Comparison of ENCODE assay signal across 20 cellular contexts in the genomic region with DNA sequence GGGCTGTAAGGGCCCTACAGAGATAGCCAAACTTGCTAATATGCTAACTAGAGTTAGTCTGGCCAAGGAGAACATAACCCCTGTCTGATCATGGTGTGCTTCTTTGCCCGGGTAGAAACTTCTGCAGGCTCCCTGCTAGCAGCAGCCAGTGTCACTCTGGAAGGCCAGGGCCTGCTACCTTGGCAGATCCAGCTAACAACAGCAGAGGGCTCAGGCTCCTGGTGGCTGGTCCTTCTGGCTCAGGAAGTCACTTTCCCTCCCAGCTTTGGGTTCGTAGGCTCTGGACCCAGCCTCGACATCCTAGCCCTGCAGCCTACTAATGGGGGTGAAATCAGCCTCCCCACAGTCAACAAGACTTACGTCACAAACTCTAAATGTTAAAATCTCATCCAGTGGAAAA.
DNase-seq lines count a peak whose midpoint lies in the region; ATAC-seq and TF ChIP-seq lines count a peak whose summit lies in the region.
"Had no signal": no experiment of that assay in that cellular context is flagged by ENCODE, and none has a peak within 500 bp of the region (broad histone marks: within the 10 kb centered on the region; RNA-seq: fewer than 3 reads in every experiment).

No MANE protein-coding gene starts in this region.

- H3K79me2 ChIP-seq in Karpas-422 (ENCODE audit: low read length) = no peaks in the 10 kb centered on the region
- no peaks in the 10 kb centered on the region for H3K79me2 ChIP-seq in mesendoderm (ENCODE audit: control insufficient read depth, insufficient read depth, low read length)

- no peak overlapping the region for H3K9ac ChIP-seq in Karpas-422 (ENCODE audit: low read length)
- no peak overlapping the region for H3K9ac ChIP-seq in endodermal cell (ENCODE audit: extremely low read depth, low read length, poor library complexity, severe bottlenecking)
- H3K9ac ChIP-seq in mesendoderm (ENCODE audit: low read length) = no peak overlapping the region
- H3K9ac ChIP-seq: GM23248 had no signal

- H3K4me1 ChIP-seq in Karpas-422 (ENCODE audit: low read length) (peaks cover 21% of the 10 kb centered on the region), endodermal cell (ENCODE audit: control insufficient read depth, insufficient read depth, low read length) (no peaks in the 10 kb centered on the region), mesendoderm (ENCODE audit: control insufficient read depth, low read depth, low read length) (no peaks in the 10 kb centered on the region)
- H3K4me1 ChIP-seq: A549, HAP-1 had no signal

- peak; percentile 17 for DNase-seq in Karpas-422
- DNase-seq in endodermal cell = no peak
- DNase-seq in mesendoderm = peak; percentile 16
- DNase-seq in Right ventricle myocardium superior = no peak
- DNase-seq in AG20443 (ENCODE audit: low spot score) = no peak
- no peak for DNase-seq in NCI-H526 treated with DMSO at 0.1 percent for 48 hours (lab: John Stamatoyannopoulos, UW)
- DNase-seq: 8988T; ACHN; C1 segment of cervical spinal cord; Calu3; CD4-positive, alpha-beta memory T cell; COR-L47; DMS53; DMS79 treated with DMSO at 0.1 percent for 48 hours; GF-D8; GM23248; HFFc6 had no signal

- no peak overlapping the region for H3K23ac ChIP-seq in mesendoderm (ENCODE audit: low read length)

- peaks cover 10% of the 10 kb centered on the region for H3K4me1 Mint-ChIP-seq in endodermal cell
- H3K4me1 Mint-ChIP-seq: CD4-positive, alpha-beta memory T cell had no signal

- H3K27me3 ChIP-seq in Karpas-422 (ENCODE audit: low read length) = no peaks in the 10 kb centered on the region
- H3K27me3 ChIP-seq in endodermal cell (ENCODE audit: control insufficient read depth, insufficient read depth, low read length, poor library complexity, severe bottlenecking) = no peaks in the 10 kb centered on the region
- no peaks in the 10 kb centered on the region for H3K27me3 ChIP-seq in mesendoderm (ENCODE audit: insufficient read depth, low read length, poor library complexity)

- H3K9me3 Mint-ChIP-seq in endodermal cell = no peaks in the 10 kb centered on the region

- H2BK5ac ChIP-seq in mesendoderm (ENCODE audit: low read length) = no peak overlapping the region

- no peak overlapping the region for H3K18ac ChIP-seq in mesendoderm (ENCODE audit: low read length)

- no peak overlapping the region for H2BK15ac ChIP-seq in mesendoderm (replicated peaks; ENCODE audit: low read depth)

- H3K27ac ChIP-seq in Karpas-422 (ENCODE audit: low read length) (no peak overlapping the region), endodermal cell (ENCODE audit: low read depth, low read length) (no peak overlapping the region), mesendoderm (ENCODE audit: low read depth, low read length) (no peak overlapping the region)
- H3K27ac ChIP-seq: A549, GM23248 had no signal

- H4K8ac ChIP-seq in mesendoderm (ENCODE audit: low read depth, low read length) = no peak overlapping the region

- no peak overlapping the region for H2AFZ ChIP-seq in Karpas-422 (ENCODE audit: low read length)
- H2AFZ ChIP-seq: GM23248 had no signal

- no peaks in the 10 kb centered on the region for H3K27me3 Mint-ChIP-seq in endodermal cell (ENCODE audit: insufficient read depth)

- no peak overlapping the region for H3K4me3 ChIP-seq in Karpas-422 (ENCODE audit: low read length)
- H3K4me3 ChIP-seq in endodermal cell (ENCODE audit: low read length) = no peak overlapping the region
- H3K4me3 ChIP-seq in mesendoderm (ENCODE audit: low read length) = no peak overlapping the region
- H3K4me3 ChIP-seq: A549, GM23248, HAP-1 had no signal

- no peak overlapping the region for H3K4me3 Mint-ChIP-seq in endodermal cell
- H3K4me3 Mint-ChIP-seq: CD4-positive, alpha-beta memory T cell; HFFc6 had no signal

- no peak overlapping the region for H2BK120ac ChIP-seq in mesendoderm (ENCODE audit: low read depth, low read length)

- no peaks in the 10 kb centered on the region for H3K9me2 ChIP-seq in Karpas-422 (replicated peaks; ENCODE audit: insufficient read depth, low read length)

- no peaks in the 10 kb centered on the region for H3K36me3 ChIP-seq in Karpas-422 (ENCODE audit: insufficient read depth, low read length)
- H3K36me3 ChIP-seq in endodermal cell (ENCODE audit: control insufficient read depth, insufficient read depth, low read length) = no peaks in the 10 kb centered on the region
- no peaks in the 10 kb centered on the region for H3K36me3 ChIP-seq in mesendoderm (ENCODE audit: control insufficient read depth, insufficient read depth, low read length)
- H3K36me3 ChIP-seq: HAP-1 had no signal

- no peak overlapping the region for H3K56ac ChIP-seq in mesendoderm (ENCODE audit: low read length)

- H3K79me1 ChIP-seq in mesendoderm (ENCODE audit: low read length) = no peaks in the 10 kb centered on the region

- TF ChIP-seq CTCF in endodermal cell (conservative IDR thresholded peaks at IDR 0.05) = peak; percentile 56

- intact Hi-C loops in Right ventricle myocardium superior (cut with DNase I) = no loop called here

- H4K5ac ChIP-seq in mesendoderm (ENCODE audit: low read length) = no peak overlapping the region

- H3K27ac Mint-ChIP-seq in endodermal cell = no peak overlapping the region
- H3K27ac Mint-ChIP-seq: CD4-positive, alpha-beta memory T cell; HFFc6 had no signal

- no peak overlapping the region for H3K4ac ChIP-seq in mesendoderm (ENCODE audit: low read depth, low read length)

- H3K4me2 ChIP-seq in Karpas-422 (ENCODE audit: low read depth, low read length, poor library complexity, severe bottlenecking) (no peak overlapping the region), mesendoderm (ENCODE audit: low read length) (no peak overlapping the region)
- H3K4me2 ChIP-seq: A549 had no signal

- WGBS in endodermal cell (ENCODE audit: insufficient coverage in 1 of 2, insufficient read length in 1 of 2), 2 experiments = 89 to 90% methylated on average over 3 to 4 of the region's 4 CpGs
- WGBS in mesendoderm (ENCODE audit: extremely low coverage, insufficient coverage, low lambda C conversion rate) = no CpG with 5 or more reads among the region's 4 CpGs

- no peaks in the 10 kb centered on the region for H4K20me1 ChIP-seq in Karpas-422 (ENCODE audit: insufficient read depth, low read depth, low read length)

- no peaks in the 10 kb centered on the region for H3K9me3 ChIP-seq in Karpas-422 (ENCODE audit: low read length)
- no peaks in the 10 kb centered on the region for H3K9me3 ChIP-seq in endodermal cell (ENCODE audit: control insufficient read depth, low read length)
- H3K9me3 ChIP-seq: A549, HAP-1 had no signal

- ATAC-seq in Right ventricle myocardium superior (ENCODE audit: poor library complexity) (no peak), GM21367 (IDR thresholded peaks at IDR 0.05; ENCODE audit: unreplicated experiment) (no peak)
- ATAC-seq: A549 had no signal

- no peak overlapping the region for H2AK5ac ChIP-seq in mesendoderm (ENCODE audit: low read length)

- no peaks in the 10 kb centered on the region for H3K36me3 Mint-ChIP-seq in endodermal cell (ENCODE audit: low read depth)
- H3K36me3 Mint-ChIP-seq: CD4-positive, alpha-beta memory T cell had no signal

Comparison
In these comparisons a context has a peak if more than half of its experiments do, and no peak if none do; other contexts are left out.
1. DNase-seq: peak in Karpas-422 (single experiment) and mesendoderm (single experiment); none in endodermal cell (single experiment), Right ventricle myocardium superior (single experiment), AG20443 (single experiment) and NCI-H526 treated with DMSO at 0.1 percent for 48 hours (single experiment).